Comparison of ENCODE assay signal across 25 cellular contexts in genomic region chr2:139218181-139218580, GRCh38.
"Had no signal": no experiment of that assay in that cellular context is flagged by ENCODE, and none has a peak within 500 bp of the region (broad histone marks: within the 10 kb centered on the region; RNA-seq: fewer than 3 reads in every experiment).

No MANE protein-coding gene starts in this region.

- H2AFZ ChIP-seq: neural progenitor cell, parathyroid adenoma had no signal

- H3K4me3 ChIP-seq: esophagus squamous epithelium, gastroesophageal sphincter, lung, neural progenitor cell, prostate gland, right lobe of liver, testis, transverse colon had no signal

- ATAC-seq: effector memory CD8-positive, alpha-beta T cell; gastroesophageal sphincter; left colon; left ventricle myocardium superior; natural killer cell treated with Interleukin-12 subunit alpha and Interleukin-12 subunit beta and Interleukin-15 and Interleukin-18, amount 100 ng/mL, for 72 hours; right lobe of liver; stimulated activated effector memory CD8-positive, alpha-beta T cell treated with anti-CD3 and anti-CD28 coated beads, Interleukin-12 subunit alpha, Interleukin-12 subunit beta, amount 100 ng/mL, for 72 hours; stimulated activated naive CD8-positive, alpha-beta T cell treated with anti-CD3 and anti-CD28 coated beads, Interleukin-15, Interleukin-2, amounts not matched to agents 100 U/mL and 50 U/mL, for 24 hours had no signal

- H3K36me3 Mint-ChIP-seq: immature natural killer cell; neural progenitor cell; stimulated activated effector memory CD8-positive, alpha-beta T cell treated with anti-CD3 and anti-CD28 coated beads, Interleukin-12 subunit alpha, Interleukin-12 subunit beta, amount 100 ng/mL, for 72 hours had no signal

- H3K4me1 ChIP-seq: esophagus squamous epithelium, gastroesophageal sphincter, neural progenitor cell, parathyroid adenoma, prostate gland, right lobe of liver, testis, transverse colon had no signal

- H3K27ac ChIP-seq: epithelial cell of prostate, esophagus squamous epithelium, gastroesophageal sphincter, neural progenitor cell, parathyroid adenoma, prostate gland, right lobe of liver, testis, transverse colon had no signal

- H3K9ac ChIP-seq: neural progenitor cell, parathyroid adenoma had no signal

- H3K27me3 ChIP-seq: esophagus squamous epithelium, gastroesophageal sphincter, neural progenitor cell, right lobe of liver, testis, transverse colon had no signal

- H3K4me3 Mint-ChIP-seq: effector memory CD8-positive, alpha-beta T cell; immature natural killer cell; natural killer cell treated with Interleukin-12 subunit alpha and Interleukin-12 subunit beta and Interleukin-15 and Interleukin-18, amount 100 ng/mL, for 72 hours; neural progenitor cell; stimulated activated effector memory CD8-positive, alpha-beta T cell treated with anti-CD3 and anti-CD28 coated beads, Interleukin-12 subunit alpha, Interleukin-12 subunit beta, amount 100 ng/mL, for 72 hours had no signal

- DNase-seq: effector memory CD8-positive, alpha-beta T cell; esophagus squamous epithelium; foreskin fibroblast; immature natural killer cell; kidney; left colon; left ventricle myocardium superior; mesenchymal stem cell; midbrain; nucleus accumbens; retina; right lobe of liver; stimulated activated CD4-positive, alpha-beta T cell treated with anti-CD3 and anti-CD28 coated beads, Interleukin-4, amount 100 ng/mL, for 1 hour; stimulated activated CD8-positive, alpha-beta memory T cell treated with anti-CD3 and anti-CD28 coated beads, Interleukin-4, amount 100 ng/mL, for 48 hours; stimulated activated naive CD8-positive, alpha-beta T cell treated with anti-CD3 and anti-CD28 coated beads, Interleukin-15, Interleukin-2, amounts not matched to agents 100 U/mL and 50 U/mL, for 24 hours; testis; transverse colon had no signal

- H3K9me3 ChIP-seq: gastroesophageal sphincter, prostate gland, right lobe of liver, testis, transverse colon had no signal

- H3K79me2 ChIP-seq: parathyroid adenoma had no signal

- H3K27me3 Mint-ChIP-seq: effector memory CD8-positive, alpha-beta T cell; natural killer cell treated with Interleukin-12 subunit alpha and Interleukin-12 subunit beta and Interleukin-15 and Interleukin-18, amount 100 ng/mL, for 72 hours had no signal

- H3K36me3 ChIP-seq: esophagus squamous epithelium, gastroesophageal sphincter, neural progenitor cell, prostate gland, right lobe of liver, transverse colon had no signal

- H3K9me3 Mint-ChIP-seq: neural progenitor cell had no signal

- H3K4me2 ChIP-seq: neural progenitor cell had no signal

- H3K4me1 Mint-ChIP-seq: immature natural killer cell; neural progenitor cell; stimulated activated effector memory CD8-positive, alpha-beta T cell treated with anti-CD3 and anti-CD28 coated beads, Interleukin-12 subunit alpha, Interleukin-12 subunit beta, amount 100 ng/mL, for 72 hours had no signal

- H3K27ac Mint-ChIP-seq: effector memory CD8-positive, alpha-beta T cell; immature natural killer cell; natural killer cell treated with Interleukin-12 subunit alpha and Interleukin-12 subunit beta and Interleukin-15 and Interleukin-18, amount 100 ng/mL, for 72 hours; neural progenitor cell; stimulated activated effector memory CD8-positive, alpha-beta T cell treated with anti-CD3 and anti-CD28 coated beads, Interleukin-12 subunit alpha, Interleukin-12 subunit beta, amount 100 ng/mL, for 72 hours had no signal
